In the genomic region with DNA sequence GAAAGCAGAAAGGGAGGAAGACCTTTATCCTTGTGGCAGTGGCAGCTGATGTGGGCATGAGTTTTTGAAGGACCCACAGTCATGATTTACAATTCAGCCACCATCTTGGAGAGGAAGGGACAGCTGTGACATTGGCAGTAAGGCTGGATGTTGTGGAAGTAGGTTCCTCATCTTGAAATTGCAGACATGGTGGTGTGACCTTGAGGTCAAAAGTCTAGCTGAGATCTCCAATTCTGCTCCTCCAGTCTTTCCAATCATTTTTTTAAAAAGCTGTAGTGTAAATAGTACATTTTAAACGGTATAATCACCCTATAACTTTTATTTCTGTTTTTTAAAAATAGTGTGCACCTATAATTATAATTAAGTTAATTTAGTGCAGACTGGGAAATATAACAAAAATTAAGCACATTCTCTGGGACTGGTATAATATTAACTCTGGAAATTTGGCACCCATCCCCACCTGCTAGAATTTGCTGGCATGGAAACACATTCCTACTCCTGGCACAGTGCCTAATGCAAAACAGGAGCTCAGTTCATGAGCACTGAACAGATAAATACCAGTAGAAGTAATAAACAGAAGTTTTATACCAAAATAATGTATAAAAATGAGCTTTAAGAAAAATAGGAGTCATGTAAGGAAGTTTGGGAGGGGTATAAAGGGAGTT, we compare ENCODE assay signal across 2 cellular contexts.
TF ChIP-seq lines count a peak whose summit lies in the region.

No MANE protein-coding gene starts in this region.

TF ChIP-seq in liver, 16 proteins besides CTCF, POLR2A, EP300 and RAD21:
- TF ChIP-seq NR2F2 (IDR thresholded peaks at IDR 0.05) (peak; percentile 66), FOXA2 (IDR thresholded peaks at IDR 0.05) (no peak), YY1 (IDR thresholded peaks at IDR 0.05) (no peak), ATF3 (IDR thresholded peaks at IDR 0.05) (no peak), HNF4G (IDR thresholded peaks at IDR 0.05) (no peak), GABPA (IDR thresholded peaks at IDR 0.05 in 1 of 2, conservative IDR thresholded peaks at IDR 0.05 in 1 of 2) (no peak), HNF4A (conservative IDR thresholded peaks at IDR 0.05) (peak; percentile 76 to 85), JUND (IDR thresholded peaks at IDR 0.05) (peak in 1 of 2 donors; percentile 11), EGR1 (IDR thresholded peaks at IDR 0.05; ENCODE audit: low read depth in 2 of 2) (no peak), SP1 (IDR thresholded peaks at IDR 0.05) (no peak), FOXA1 (IDR thresholded peaks at IDR 0.05) (no peak), TAF1 (conservative IDR thresholded peaks at IDR 0.05) (no peak), RXRA (IDR thresholded peaks at IDR 0.05) (peak; percentile 6 to 33), MAX (IDR thresholded peaks at IDR 0.05) (no peak)
- TF ChIP-seq, protein P1, sequence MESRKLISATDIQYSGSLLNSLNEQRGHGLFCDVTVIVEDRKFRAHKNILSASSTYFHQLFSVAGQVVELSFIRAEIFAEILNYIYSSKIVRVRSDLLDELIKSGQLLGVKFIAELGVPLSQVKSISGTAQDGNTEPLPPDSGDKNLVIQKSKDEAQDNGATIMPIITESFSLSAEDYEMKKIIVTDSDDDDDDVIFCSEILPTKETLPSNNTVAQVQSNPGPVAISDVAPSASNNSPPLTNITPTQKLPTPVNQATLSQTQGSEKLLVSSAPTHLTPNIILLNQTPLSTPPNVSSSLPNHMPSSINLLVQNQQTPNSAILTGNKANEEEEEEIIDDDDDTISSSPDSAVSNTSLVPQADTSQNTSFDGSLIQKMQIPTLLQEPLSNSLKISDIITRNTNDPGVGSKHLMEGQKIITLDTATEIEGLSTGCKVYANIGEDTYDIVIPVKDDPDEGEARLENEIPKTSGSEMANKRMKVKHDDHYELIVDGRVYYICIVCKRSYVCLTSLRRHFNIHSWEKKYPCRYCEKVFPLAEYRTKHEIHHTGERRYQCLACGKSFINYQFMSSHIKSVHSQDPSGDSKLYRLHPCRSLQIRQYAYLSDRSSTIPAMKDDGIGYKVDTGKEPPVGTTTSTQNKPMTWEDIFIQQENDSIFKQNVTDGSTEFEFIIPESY (IDR thresholded peaks at IDR 0.05): no peak
- TF ChIP-seq, protein P2, sequence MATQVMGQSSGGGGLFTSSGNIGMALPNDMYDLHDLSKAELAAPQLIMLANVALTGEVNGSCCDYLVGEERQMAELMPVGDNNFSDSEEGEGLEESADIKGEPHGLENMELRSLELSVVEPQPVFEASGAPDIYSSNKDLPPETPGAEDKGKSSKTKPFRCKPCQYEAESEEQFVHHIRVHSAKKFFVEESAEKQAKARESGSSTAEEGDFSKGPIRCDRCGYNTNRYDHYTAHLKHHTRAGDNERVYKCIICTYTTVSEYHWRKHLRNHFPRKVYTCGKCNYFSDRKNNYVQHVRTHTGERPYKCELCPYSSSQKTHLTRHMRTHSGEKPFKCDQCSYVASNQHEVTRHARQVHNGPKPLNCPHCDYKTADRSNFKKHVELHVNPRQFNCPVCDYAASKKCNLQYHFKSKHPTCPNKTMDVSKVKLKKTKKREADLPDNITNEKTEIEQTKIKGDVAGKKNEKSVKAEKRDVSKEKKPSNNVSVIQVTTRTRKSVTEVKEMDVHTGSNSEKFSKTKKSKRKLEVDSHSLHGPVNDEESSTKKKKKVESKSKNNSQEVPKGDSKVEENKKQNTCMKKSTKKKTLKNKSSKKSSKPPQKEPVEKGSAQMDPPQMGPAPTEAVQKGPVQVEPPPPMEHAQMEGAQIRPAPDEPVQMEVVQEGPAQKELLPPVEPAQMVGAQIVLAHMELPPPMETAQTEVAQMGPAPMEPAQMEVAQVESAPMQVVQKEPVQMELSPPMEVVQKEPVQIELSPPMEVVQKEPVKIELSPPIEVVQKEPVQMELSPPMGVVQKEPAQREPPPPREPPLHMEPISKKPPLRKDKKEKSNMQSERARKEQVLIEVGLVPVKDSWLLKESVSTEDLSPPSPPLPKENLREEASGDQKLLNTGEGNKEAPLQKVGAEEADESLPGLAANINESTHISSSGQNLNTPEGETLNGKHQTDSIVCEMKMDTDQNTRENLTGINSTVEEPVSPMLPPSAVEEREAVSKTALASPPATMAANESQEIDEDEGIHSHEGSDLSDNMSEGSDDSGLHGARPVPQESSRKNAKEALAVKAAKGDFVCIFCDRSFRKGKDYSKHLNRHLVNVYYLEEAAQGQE (IDR thresholded peaks at IDR 0.05): no peak

TF ChIP-seq in HepG2, 621 proteins besides CTCF, POLR2A, EP300 and RAD21:
- TF ChIP-seq, protein P3, sequence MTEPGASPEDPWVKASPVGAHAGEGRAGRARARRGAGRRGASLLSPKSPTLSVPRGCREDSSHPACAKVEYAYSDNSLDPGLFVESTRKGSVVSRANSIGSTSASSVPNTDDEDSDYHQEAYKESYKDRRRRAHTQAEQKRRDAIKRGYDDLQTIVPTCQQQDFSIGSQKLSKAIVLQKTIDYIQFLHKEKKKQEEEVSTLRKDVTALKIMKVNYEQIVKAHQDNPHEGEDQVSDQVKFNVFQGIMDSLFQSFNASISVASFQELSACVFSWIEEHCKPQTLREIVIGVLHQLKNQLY (CRISPR knock-in tag; IDR thresholded peaks at IDR 0.05): no peak
- TF ChIP-seq ZNF280B (CRISPR knock-in tag; IDR thresholded peaks at IDR 0.05; ENCODE audit: borderline replicate concordance) (no peak), ZNF460 (CRISPR knock-in tag; IDR thresholded peaks at IDR 0.05; ENCODE audit: borderline replicate concordance) (no peak), SNAPC5 (CRISPR knock-in tag; IDR thresholded peaks at IDR 0.05; ENCODE audit: borderline replicate concordance) (no peak), ZNF264 (CRISPR knock-in tag; IDR thresholded peaks at IDR 0.05) (no peak)
